19 cellular contexts compared by ENCODE assay signal in genomic region chr2:3604207-3604877, GRCh38. TPM values are rescaled to one million over a fixed set of nuclear protein-coding genes. Genes with fewer than 3 reads are reported as not detected.
DNase-seq lines count a peak whose midpoint lies in the region; ATAC-seq and TF ChIP-seq lines count a peak whose summit lies in the region.
"Had no signal": no experiment of that assay in that cellular context is flagged by ENCODE, and none has a peak within 500 bp of the region (broad histone marks: within the 10 kb centered on the region; RNA-seq: fewer than 3 reads in every experiment).

No MANE protein-coding gene starts in this region.

- in situ Hi-C loops in Panc1 (cut with HindIII; ENCODE audit: low pct_unique_long_range_greater_than_20kb, low sequenced_read_pairs): no loop called here

- H3K4me1 Mint-ChIP-seq in activated CD8-positive, alpha-beta T cell treated with anti-CD3 and anti-CD28 coated beads, Interleukin-2, amount 10 ng/mL, durations not matched to agents 7 days and 5 days (ENCODE audit: low read depth): peaks cover 6% of the 10 kb centered on the region
- peaks cover 2% of the 10 kb centered on the region for H3K4me1 Mint-ChIP-seq in activated CD8-positive, alpha-beta T cell treated with anti-CD3 and anti-CD28 coated beads for 36 hours (ENCODE audit: low read depth)

- no peaks in the 10 kb centered on the region for H3K9me3 ChIP-seq in Panc1 (ENCODE audit: control insufficient read depth, insufficient read depth, low read depth, low read length)
- H3K9me3 ChIP-seq in sigmoid colon: no peaks in the 10 kb centered on the region
- H3K9me3 ChIP-seq in SJCRH30 (replicated peaks): no peaks in the 10 kb centered on the region
- H3K9me3 ChIP-seq: transverse colon had no signal

- H3K79me1 ChIP-seq in mesendoderm (ENCODE audit: low read length): no peaks in the 10 kb centered on the region

- TF ChIP-seq CTCF in activated CD8-positive, alpha-beta T cell treated with anti-CD3 and anti-CD28 coated beads for 36 hours (IDR thresholded peaks at IDR 0.05): no peak
- TF ChIP-seq CTCF in Panc1 (IDR thresholded peaks at IDR 0.05) (no peak), fibroblast of pulmonary artery (IDR thresholded peaks at IDR 0.05; ENCODE audit: low read length, missing control alignments) (no peak), sigmoid colon (IDR thresholded peaks at IDR 0.05) (no peak)

- no peak overlapping the region for H3K27ac Mint-ChIP-seq in activated CD8-positive, alpha-beta T cell treated with anti-CD3 and anti-CD28 coated beads, Interleukin-2, amount 10 ng/mL, durations not matched to agents 7 days and 5 days
- H3K27ac Mint-ChIP-seq in activated CD8-positive, alpha-beta T cell treated with anti-CD3 and anti-CD28 coated beads for 36 hours: no peak overlapping the region
- H3K27ac Mint-ChIP-seq: CD4-positive, alpha-beta T cell had no signal

- H2BK5ac ChIP-seq in mesendoderm (ENCODE audit: low read length): no peak overlapping the region

- CTCF ChIA-PET in activated CD8-positive, alpha-beta T cell treated with anti-CD3 and anti-CD28 coated beads, Interleukin-2, amount 10 ng/mL, durations not matched to agents 7 days and 5 days (lab: Charles Lee): no interaction called here
- CTCF ChIA-PET in activated CD8-positive, alpha-beta T cell treated with anti-CD3 and anti-CD28 coated beads for 36 hours (lab: Charles Lee): no interaction called here
- CTCF ChIA-PET in Panc1 (lab: Charles Lee): no interaction called here

- no peak overlapping the region for H3K18ac ChIP-seq in mesendoderm (ENCODE audit: low read length)

- ATAC-seq in activated CD8-positive, alpha-beta T cell treated with anti-CD3 and anti-CD28 coated beads, Interleukin-2, amount 10 ng/mL, durations not matched to agents 7 days and 5 days: no peak
- ATAC-seq in activated CD8-positive, alpha-beta T cell treated with anti-CD3 and anti-CD28 coated beads for 36 hours: no peak
- ATAC-seq in Panc1: 0 out of 2 replicates have a peak, but pooled peaks have one; percentile 12

- intact Hi-C loops in activated CD8-positive, alpha-beta T cell treated with anti-CD3 and anti-CD28 coated beads for 36 hours (cut with micrococcal nuclease): no loop called here
- intact Hi-C loops in Panc1 (cut with micrococcal nuclease; ENCODE audit: unreplicated experiment): no loop called here
- intact Hi-C loops in sigmoid colon (cut with DNase I): no loop called here

- H3K79me2 ChIP-seq in mesendoderm (ENCODE audit: control insufficient read depth, insufficient read depth, low read length): no peaks in the 10 kb centered on the region

- no peak overlapping the region for H3K9ac ChIP-seq in mesendoderm (ENCODE audit: low read length)
- H3K9ac ChIP-seq: neural progenitor cell had no signal

- 89 to 90% methylated on average over 16 of the region's 16 CpGs for WGBS in sigmoid colon, 2 donors
- WGBS in mesendoderm (ENCODE audit: extremely low coverage, insufficient coverage, low lambda C conversion rate): no CpG with 5 or more reads among the region's 16 CpGs

- no peak overlapping the region for H3K56ac ChIP-seq in mesendoderm (ENCODE audit: low read length)

- no peaks in the 10 kb centered on the region for H3K36me3 Mint-ChIP-seq in activated CD8-positive, alpha-beta T cell treated with anti-CD3 and anti-CD28 coated beads, Interleukin-2, amount 10 ng/mL, durations not matched to agents 7 days and 5 days (ENCODE audit: low read depth)
- no peaks in the 10 kb centered on the region for H3K36me3 Mint-ChIP-seq in activated CD8-positive, alpha-beta T cell treated with anti-CD3 and anti-CD28 coated beads for 36 hours (ENCODE audit: low read depth)
- H3K36me3 Mint-ChIP-seq: brain, neural progenitor cell had no signal

- H3K9me3 Mint-ChIP-seq in activated CD8-positive, alpha-beta T cell treated with anti-CD3 and anti-CD28 coated beads, Interleukin-2, amount 10 ng/mL, durations not matched to agents 7 days and 5 days (ENCODE audit: insufficient read depth): no peaks in the 10 kb centered on the region
- H3K9me3 Mint-ChIP-seq in activated CD8-positive, alpha-beta T cell treated with anti-CD3 and anti-CD28 coated beads for 36 hours: no peaks in the 10 kb centered on the region
- H3K9me3 Mint-ChIP-seq: brain; CD4-positive, alpha-beta T cell; effector memory CD8-positive, alpha-beta T cell; neural progenitor cell had no signal

- no peak overlapping the region for H3K4me3 ChIP-seq in Panc1 (ENCODE audit: low read depth in 2 of 2, low read length in 2 of 2)
- H3K4me3 ChIP-seq in fibroblast of pulmonary artery (replicated peaks; ENCODE audit: low read depth, low read length): no peak overlapping the region
- no peak overlapping the region for H3K4me3 ChIP-seq in sigmoid colon
- no peak overlapping the region for H3K4me3 ChIP-seq in mesendoderm (ENCODE audit: low read length)
- H3K4me3 ChIP-seq in SJCRH30: no peak overlapping the region
- H3K4me3 ChIP-seq: neural progenitor cell, transverse colon had no signal

- no TSS peak for BruUV-seq in Panc1 (replicated peaks; lab: Mats Ljungman, UMichigan)

- H3K4me3 Mint-ChIP-seq in activated CD8-positive, alpha-beta T cell treated with anti-CD3 and anti-CD28 coated beads, Interleukin-2, amount 10 ng/mL, durations not matched to agents 7 days and 5 days: no peak overlapping the region
- H3K4me3 Mint-ChIP-seq in activated CD8-positive, alpha-beta T cell treated with anti-CD3 and anti-CD28 coated beads for 36 hours: no peak overlapping the region
- H3K4me3 Mint-ChIP-seq: brain, neural progenitor cell had no signal

- no peak for TF ChIP-seq EP300 in sigmoid colon (IDR thresholded peaks at IDR 0.05)

- no peaks in the 10 kb centered on the region for H3K27me3 Mint-ChIP-seq in activated CD8-positive, alpha-beta T cell treated with anti-CD3 and anti-CD28 coated beads, Interleukin-2, amount 10 ng/mL, durations not matched to agents 7 days and 5 days (ENCODE audit: low read depth)
- H3K27me3 Mint-ChIP-seq in activated CD8-positive, alpha-beta T cell treated with anti-CD3 and anti-CD28 coated beads for 36 hours: no peaks in the 10 kb centered on the region
- H3K27me3 Mint-ChIP-seq: brain; CD4-positive, alpha-beta T cell; effector memory CD8-positive, alpha-beta T cell had no signal

- peaks cover 8% of the 10 kb centered on the region; the same call in 1 of the 2 replicates for H3K4me1 ChIP-seq in Panc1 (ENCODE audit: control insufficient read depth, insufficient read depth, low read length)
- peaks cover 0 to 16% (median 0%) of the 10 kb centered on the region in 4 donors for H3K4me1 ChIP-seq in sigmoid colon
- H3K4me1 ChIP-seq in mesendoderm (ENCODE audit: control insufficient read depth, low read depth, low read length): no peaks in the 10 kb centered on the region
- no peaks in the 10 kb centered on the region for H3K4me1 ChIP-seq in SJCRH30
- H3K4me1 ChIP-seq: neural progenitor cell, transverse colon had no signal

- H4K8ac ChIP-seq in mesendoderm (ENCODE audit: low read depth, low read length): no peak overlapping the region

- H3K4ac ChIP-seq in mesendoderm (ENCODE audit: low read depth, low read length): no peak overlapping the region

- no peak overlapping the region for H4K5ac ChIP-seq in mesendoderm (ENCODE audit: low read length)

- no peak overlapping the region for H2BK15ac ChIP-seq in mesendoderm (replicated peaks; ENCODE audit: low read depth)

- peak overlapping the region; percentile 54; the same call in 1 of the 2 replicates for H3K27ac ChIP-seq in Panc1 (ENCODE audit: low read length)
- peak overlapping the region in 2 of 4 donors; percentile 34 to 64 for H3K27ac ChIP-seq in sigmoid colon
- H3K27ac ChIP-seq in mesendoderm (ENCODE audit: low read depth, low read length): no peak overlapping the region
- no peak overlapping the region for H3K27ac ChIP-seq in SJCRH30
- H3K27ac ChIP-seq: neural progenitor cell, transverse colon had no signal

- no peak overlapping the region for H2AK5ac ChIP-seq in mesendoderm (ENCODE audit: low read length)

- no peaks in the 10 kb centered on the region for H3K27me3 ChIP-seq in Panc1 (ENCODE audit: control insufficient read depth, insufficient read depth, low read length)
- no peaks in the 10 kb centered on the region for H3K27me3 ChIP-seq in sigmoid colon
- H3K27me3 ChIP-seq in mesendoderm (ENCODE audit: insufficient read depth, low read length, poor library complexity): no peaks in the 10 kb centered on the region
- no peaks in the 10 kb centered on the region; the same call in 1 of the 2 replicates for H3K27me3 ChIP-seq in SJCRH30
- H3K27me3 ChIP-seq: transverse colon had no signal

- POLR2A ChIA-PET in activated CD8-positive, alpha-beta T cell treated with anti-CD3 and anti-CD28 coated beads, Interleukin-2, amount 10 ng/mL, durations not matched to agents 7 days and 5 days (lab: Charles Lee): interaction anchor here (0.7 kb wide), 1 partner anchor 118 kb away, joined by 3 read pairs; no protein-coding TSS in a partner anchor
- POLR2A ChIA-PET in activated CD8-positive, alpha-beta T cell treated with anti-CD3 and anti-CD28 coated beads for 36 hours (lab: Charles Lee): interaction anchor here (0.7 kb wide), 1 partner anchor 85 kb away, joined by 3 read pairs; the partner anchor contains the start of gene ADI1
- POLR2A ChIA-PET in Panc1 (lab: Charles Lee): interaction anchor here (0.6 to 0.7 kb wide), 2 partner anchors 84 to 151 kb away, joined by 3 to 4 read pairs; no protein-coding TSS in a partner anchor

- H2BK120ac ChIP-seq in mesendoderm (ENCODE audit: low read depth, low read length): no peak overlapping the region

- H3K4me2 ChIP-seq in mesendoderm (ENCODE audit: low read length): no peak overlapping the region
- H3K4me2 ChIP-seq: neural progenitor cell had no signal

- H3K36me3 ChIP-seq in Panc1 (ENCODE audit: control insufficient read depth, insufficient read depth, low read length): no peaks in the 10 kb centered on the region
- H3K36me3 ChIP-seq in sigmoid colon: no peaks in the 10 kb centered on the region
- H3K36me3 ChIP-seq in mesendoderm (ENCODE audit: control insufficient read depth, insufficient read depth, low read length): no peaks in the 10 kb centered on the region
- H3K36me3 ChIP-seq in SJCRH30: no peaks in the 10 kb centered on the region
- H3K36me3 ChIP-seq: neural progenitor cell, transverse colon had no signal

- DNase-seq in activated CD8-positive, alpha-beta T cell treated with anti-CD3 and anti-CD28 coated beads, Interleukin-2, amount 10 ng/mL, durations not matched to agents 7 days and 5 days: peak; percentile 12
- no peak for DNase-seq in activated CD8-positive, alpha-beta T cell treated with anti-CD3 and anti-CD28 coated beads for 36 hours
- DNase-seq in Panc1 (ENCODE audit: low read depth, low spot score): no peak
- DNase-seq in fibroblast of pulmonary artery (ENCODE audit: low read depth): peak; percentile 42
- peak; percentile 54 for DNase-seq in sigmoid colon
- no peak for DNase-seq in mesendoderm
- no peak for DNase-seq in SJCRH30
- DNase-seq in epidermal melanocyte (ENCODE audit: insufficient read length, low spot score): no peak
- DNase-seq: effector memory CD8-positive, alpha-beta T cell; mammary epithelial cell; NCI-H226; stimulated activated CD4-positive, alpha-beta T cell treated with anti-CD3 and anti-CD28 coated beads, Interleukin-4, amount 100 ng/mL, for 24 hours; transverse colon had no signal

- no peak for TF ChIP-seq POLR2A in sigmoid colon (IDR thresholded peaks at IDR 0.05)

- H3K23ac ChIP-seq in mesendoderm (ENCODE audit: low read length): no peak overlapping the region

RNA-seq across cellular contexts. Expression of gene COLEC11, which starts 9.4 kb away (rescaled TPM):
- total RNA-seq in activated CD8-positive, alpha-beta T cell treated with anti-CD3 and anti-CD28 coated beads, Interleukin-2, amount 10 ng/mL, durations not matched to agents 7 days and 5 days: not detected
- total RNA-seq in activated CD8-positive, alpha-beta T cell treated with anti-CD3 and anti-CD28 coated beads for 36 hours: under 1 TPM in 1 of 2 experiments, not detected in 1; 0.49 TPM
- total RNA-seq in Panc1 (2021; ENCODE audit: unreplicated experiment): 0.31 TPM
- 0.28 TPM for polyA plus RNA-seq in Panc1 (2012; ENCODE audit: insufficient read length)
- total RNA-seq in sigmoid colon: 1 to 10 TPM; 2.3 to 8.2 (median 3.1) TPM
- 1 to 10 TPM in 2 of 3 donors, under 1 TPM in 1; 0.92 to 3.0 (median 1.3) TPM for polyA plus RNA-seq in sigmoid colon
- 0.22 TPM for polyA plus RNA-seq in mesendoderm (2013, experiment 1 of 2)
- 0.15 TPM for polyA plus RNA-seq in mesendoderm (2013, experiment 2 of 2)
- total RNA-seq in SJCRH30 (2014; rRNA removed; shearing (Covaris generic)): 0.20 and 0.51 TPM in 2 replicates
- total RNA-seq: Daoy, LHCN-M2, mammary epithelial cell had no signal
- polyA plus RNA-seq: mammary epithelial cell had no signal

RNA-seq across cellular contexts. Expression of gene RPS7, which starts 29.3 kb away (rescaled TPM):
- total RNA-seq in activated CD8-positive, alpha-beta T cell treated with anti-CD3 and anti-CD28 coated beads, Interleukin-2, amount 10 ng/mL, durations not matched to agents 7 days and 5 days: 1,000 to 10,000 TPM; 1,229 to 1,232 TPM
- 1,000 to 10,000 TPM; 1,838 to 1,893 TPM for total RNA-seq in activated CD8-positive, alpha-beta T cell treated with anti-CD3 and anti-CD28 coated beads for 36 hours
- total RNA-seq in Panc1 (2021; ENCODE audit: unreplicated experiment): 1,117 TPM
- 852 TPM for polyA plus RNA-seq in Panc1 (2012; ENCODE audit: insufficient read length)
- 1,000 to 10,000 TPM; 4,404 to 6,289 (median 5,620) TPM for total RNA-seq in sigmoid colon
- polyA plus RNA-seq in sigmoid colon: 1,000 to 10,000 TPM; 1,874 to 3,184 (median 2,304) TPM
- polyA plus RNA-seq in mesendoderm (2013, experiment 1 of 2): 4,409 TPM
- 4,413 TPM for polyA plus RNA-seq in mesendoderm (2013, experiment 2 of 2)
- total RNA-seq in SJCRH30 (2014; rRNA removed; shearing (Covaris generic)): 3,864 and 4,028 TPM in 2 replicates

RNA-seq across cellular contexts. Expression of gene RNASEH1, which starts 46.2 kb away (rescaled TPM):
- total RNA-seq in activated CD8-positive, alpha-beta T cell treated with anti-CD3 and anti-CD28 coated beads, Interleukin-2, amount 10 ng/mL, durations not matched to agents 7 days and 5 days: 10 to 100 TPM; 27.1 to 28.9 TPM
- total RNA-seq in activated CD8-positive, alpha-beta T cell treated with anti-CD3 and anti-CD28 coated beads for 36 hours: 10 to 100 TPM; 23.4 to 24.7 TPM
- total RNA-seq in Panc1 (2021; ENCODE audit: unreplicated experiment): 43.7 TPM
- 30.7 TPM for polyA plus RNA-seq in Panc1 (2012; ENCODE audit: insufficient read length)
- 10 to 100 TPM; 20.5 to 28.4 (median 23.9) TPM for total RNA-seq in sigmoid colon
- polyA plus RNA-seq in sigmoid colon: 10 to 100 TPM; 10.4 to 18.4 (median 10.8) TPM
- polyA plus RNA-seq in mesendoderm (2013, experiment 1 of 2): 35.8 TPM
- polyA plus RNA-seq in mesendoderm (2013, experiment 2 of 2): 37.3 TPM
- 43.0 and 43.9 TPM in 2 replicates for total RNA-seq in SJCRH30 (2014; rRNA removed; shearing (Covaris generic))

RNA-seq across cellular contexts. Expression of gene ALLC, which starts 53.7 kb away (rescaled TPM):
- not detected for total RNA-seq in activated CD8-positive, alpha-beta T cell treated with anti-CD3 and anti-CD28 coated beads, Interleukin-2, amount 10 ng/mL, durations not matched to agents 7 days and 5 days
- not detected for total RNA-seq in activated CD8-positive, alpha-beta T cell treated with anti-CD3 and anti-CD28 coated beads for 36 hours
- total RNA-seq in Panc1 (2021; ENCODE audit: unreplicated experiment) (not detected), sigmoid colon (not detected)
- not detected for polyA plus RNA-seq in Panc1 (2012; ENCODE audit: insufficient read length)
- not detected for polyA plus RNA-seq in sigmoid colon
- polyA plus RNA-seq in mesendoderm (2013, experiment 1 of 2): not detected
- not detected for polyA plus RNA-seq in mesendoderm (2013, experiment 2 of 2)
- total RNA-seq in SJCRH30 (2014; rRNA removed; shearing (Covaris generic)): not detected in 2 replicates
- total RNA-seq: A172; CD4-positive, alpha-beta T cell; LHCN-M2; mammary epithelial cell; transverse colon had no signal
- polyA plus RNA-seq: mammary epithelial cell had no signal

Comparison
In these comparisons a context has a peak if more than half of its experiments do, and no peak if none do; other contexts are left out.
1. DNase-seq: peak in activated CD8-positive, alpha-beta T cell treated with anti-CD3 and anti-CD28 coated beads, Interleukin-2, amount 10 ng/mL, durations not matched to agents 7 days and 5 days (single experiment), fibroblast of pulmonary artery (single experiment) and sigmoid colon (single experiment); none in activated CD8-positive, alpha-beta T cell treated with anti-CD3 and anti-CD28 coated beads for 36 hours (single experiment), Panc1 (single experiment), mesendoderm (single experiment), SJCRH30 (0 of 2) and epidermal melanocyte (single experiment).